Comparison of ENCODE assay signal across 8 cellular contexts in the genomic region with DNA sequence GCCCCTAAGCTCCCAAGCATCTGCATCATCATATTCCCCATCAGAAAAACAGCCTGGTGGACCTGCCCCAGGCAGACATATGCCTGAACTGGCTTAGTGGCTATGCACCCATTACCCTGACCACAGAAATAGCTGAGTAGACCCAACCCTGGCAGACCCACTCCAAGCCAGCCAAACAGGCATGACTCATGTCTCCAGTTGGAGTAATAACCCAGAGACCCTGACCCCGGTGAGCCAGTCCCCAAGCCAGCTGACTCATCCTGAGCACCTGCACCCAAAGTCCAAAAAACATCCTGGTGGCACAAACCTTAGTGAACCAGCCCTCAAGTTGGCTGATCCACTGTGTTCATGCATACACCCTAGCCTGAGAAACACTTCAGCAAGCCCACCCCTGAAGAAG.
"Had no signal": no experiment of that assay in that cellular context is flagged by ENCODE, and none has a peak within 500 bp of the region (broad histone marks: within the 10 kb centered on the region; RNA-seq: fewer than 3 reads in every experiment).

No MANE protein-coding gene starts in this region.

- H3K4me3 Mint-ChIP-seq: GM23338, H9, HFFc6 had no signal

- ATAC-seq: GM23338, HCT116 had no signal

- DNase-seq: GM23248, GOT3, H7, H9, HCEC 1CT, HFFc6 had no signal

- H3K4me1 Mint-ChIP-seq: GM23338, H9 had no signal

- H3K27ac Mint-ChIP-seq: GM23338, H9, HFFc6 had no signal
